In genomic region chr10:13956826-13957225, GRCh38 we compare ENCODE assay signal across 13 cellular contexts.
DNase-seq lines count a peak whose midpoint lies in the region; ATAC-seq, FAIRE-seq and TF ChIP-seq lines count a peak whose summit lies in the region.
"Had no signal": no experiment of that assay in that cellular context is flagged by ENCODE, and none has a peak within 500 bp of the region (broad histone marks: within the 10 kb centered on the region; RNA-seq: fewer than 3 reads in every experiment).

No MANE protein-coding gene starts in this region.

- H3K9me3 ChIP-seq in esophagus muscularis mucosa (no peaks in the 10 kb centered on the region), right lobe of liver (no peaks in the 10 kb centered on the region), small intestine (ENCODE audit: control insufficient read depth, low read depth) (no peaks in the 10 kb centered on the region), HAP-1 (no peaks in the 10 kb centered on the region)

- TF ChIP-seq POLR2A in esophagus muscularis mucosa (IDR thresholded peaks at IDR 0.05; ENCODE audit: low read depth) (no peak), right lobe of liver (IDR thresholded peaks at IDR 0.05) (no peak)

- H3K9me3 Mint-ChIP-seq in activated naive CD4-positive, alpha-beta T cell treated with anti-CD3 and anti-CD28 coated beads, Interleukin-2, amount 50 U/mL, for 72 hours, result peaks cover 0 to 12% of the 10 kb centered on the region in 2 donors

- no peaks in the 10 kb centered on the region for H3K36me3 ChIP-seq in esophagus muscularis mucosa
- H3K36me3 ChIP-seq in right lobe of liver, result no peaks in the 10 kb centered on the region
- no peaks in the 10 kb centered on the region for H3K36me3 ChIP-seq in small intestine (ENCODE audit: control insufficient read depth in 2 of 2, insufficient read depth in 2 of 2, low read length in 2 of 2)
- no peaks in the 10 kb centered on the region for H3K36me3 ChIP-seq in HAP-1 (replicated peaks)

- TF ChIP-seq CTCF in esophagus muscularis mucosa (IDR thresholded peaks at IDR 0.05), result peak; percentile 66 to 73 (median 70)
- TF ChIP-seq CTCF in right lobe of liver (IDR thresholded peaks at IDR 0.05), result peak in 3 of 4 donors; percentile 7 to 19 (median 13)

- intact Hi-C loops in esophagus muscularis mucosa (cut with DNase I) (loop anchor here (2.0 to 10.0 kb wide), 3 partner anchors 130 to 292 kb away; no protein-coding TSS in a partner anchor), right lobe of liver (cut with DNase I) (no loop called here)

- in situ Hi-C loops in HAP-1 (cut with MboI; ENCODE audit: low sequenced_read_pairs), result no loop called here

- 36% methylated on average over 8 of the region's 8 CpGs for WGBS in esophagus muscularis mucosa
- WGBS in right lobe of liver (ENCODE audit: insufficient coverage, low coverage, low lambda C conversion rate, missing lambda C conversion rate), result 53% methylated on average over 5 of the region's 8 CpGs
- WGBS in small intestine, 3 donors, result 57 to 71% (median 65%) methylated on average over 8 of the region's 8 CpGs

- H3K4me1 ChIP-seq in esophagus muscularis mucosa (peaks cover 17 to 62% (median 55%) of the 10 kb centered on the region in 4 donors), right lobe of liver (no peaks in the 10 kb centered on the region), small intestine (ENCODE audit: control insufficient read depth in 2 of 2, insufficient read depth in 1 of 2, low read depth in 1 of 2, low read length in 1 of 2) (peaks cover 0 to 3% of the 10 kb centered on the region in 2 donors), HAP-1 (no peaks in the 10 kb centered on the region)
- H3K4me1 ChIP-seq: foreskin keratinocyte, parathyroid adenoma had no signal

- peak; percentile 23 to 45 (median 30) for ATAC-seq in right lobe of liver
- ATAC-seq in activated naive CD4-positive, alpha-beta T cell treated with anti-CD3 and anti-CD28 coated beads, Interleukin-2, amount 50 U/mL, for 72 hours, result no peak
- ATAC-seq: foreskin keratinocyte, PC-3 had no signal

- H3K27ac Mint-ChIP-seq in activated naive CD4-positive, alpha-beta T cell treated with anti-CD3 and anti-CD28 coated beads, Interleukin-2, amount 50 U/mL, for 72 hours, result no peak overlapping the region
- H3K27ac Mint-ChIP-seq: activated naive CD4-positive, alpha-beta T cell treated with anti-CD3 and anti-CD28 coated beads, Interleukin-2, amount 10 ng/mL, durations not matched to agents 7 days and 5 days had no signal

- DNase-seq in GM03348 (ENCODE audit: low spot score), result peak; percentile 72
- DNase-seq in esophagus muscularis mucosa (ENCODE audit: extremely low spot score), result peak; percentile 94
- DNase-seq in right lobe of liver, result no peak
- DNase-seq in small intestine, result peak; percentile 3
- no peak for DNase-seq in activated naive CD4-positive, alpha-beta T cell treated with anti-CD3 and anti-CD28 coated beads, Interleukin-2, amount 50 U/mL, for 72 hours (ENCODE audit: low spot score in 2 of 2)
- no peak for DNase-seq in activated CD4-positive, alpha-beta T cell treated with anti-CD3 and anti-CD28 coated beads, Interleukin-2, amount 50 U/mL, for 1 hour
- DNase-seq in NCI-H2171 (lab: John Stamatoyannopoulos, UW), result no peak
- DNase-seq in HAP-1 (ENCODE audit: low spot score in 2 of 2), result no peak
- DNase-seq: activated naive CD4-positive, alpha-beta T cell treated with anti-CD3 and anti-CD28 coated beads, Interleukin-2, amount 10 ng/mL, durations not matched to agents 7 days and 5 days; foreskin keratinocyte; NCI-H1436; PC-3 had no signal

- no peaks in the 10 kb centered on the region for H3K36me3 Mint-ChIP-seq in activated naive CD4-positive, alpha-beta T cell treated with anti-CD3 and anti-CD28 coated beads, Interleukin-2, amount 50 U/mL, for 72 hours
- H3K36me3 Mint-ChIP-seq: activated naive CD4-positive, alpha-beta T cell treated with anti-CD3 and anti-CD28 coated beads, Interleukin-2, amount 10 ng/mL, durations not matched to agents 7 days and 5 days had no signal

- H3K4me3 ChIP-seq in esophagus muscularis mucosa (peak overlapping the region in 1 of 4 donors; percentile 1), right lobe of liver (no peak overlapping the region), small intestine (ENCODE audit: low read depth in 1 of 2, low read length in 2 of 2) (no peak overlapping the region), HAP-1 (no peak overlapping the region)

- H3K27ac ChIP-seq in esophagus muscularis mucosa (replicated peaks in 1 of 4) (peak overlapping the region; percentile 66 to 79 (median 76)), right lobe of liver (no peak overlapping the region), small intestine (ENCODE audit: low read depth in 1 of 2, low read length in 1 of 2) (peak overlapping the region in 1 of 2 donors; percentile 60)
- H3K27ac ChIP-seq: foreskin keratinocyte, parathyroid adenoma had no signal

- FAIRE-seq in small intestine (lab: Jason Lieb, UNC), result no peak

- no peak for TF ChIP-seq EP300 in esophagus muscularis mucosa (IDR thresholded peaks at IDR 0.05)

- no peaks in the 10 kb centered on the region for H3K27me3 ChIP-seq in esophagus muscularis mucosa
- H3K27me3 ChIP-seq in right lobe of liver, result no peaks in the 10 kb centered on the region
- H3K27me3 ChIP-seq in small intestine (ENCODE audit: control insufficient read depth in 2 of 2, insufficient read depth in 2 of 2, low read length in 2 of 2), result no peaks in the 10 kb centered on the region
- H3K27me3 ChIP-seq in HAP-1 (ENCODE audit: low read depth), result no peaks in the 10 kb centered on the region

Comparison
In these comparisons a context has a peak if more than half of its experiments do, and no peak if none do; other contexts are left out.
1. DNase-seq: peak in GM03348 (single experiment), esophagus muscularis mucosa (single experiment) and small intestine (single experiment); none in right lobe of liver (0 of 3), activated naive CD4-positive, alpha-beta T cell treated with anti-CD3 and anti-CD28 coated beads, Interleukin-2, amount 50 U/mL, for 72 hours (0 of 2), activated CD4-positive, alpha-beta T cell treated with anti-CD3 and anti-CD28 coated beads, Interleukin-2, amount 50 U/mL, for 1 hour (single experiment), NCI-H2171 (single experiment) and HAP-1 (0 of 2).
2. H3K27ac ChIP-seq: peak in esophagus muscularis mucosa (4 of 4); none in right lobe of liver (0 of 3).
3. ATAC-seq: peak in right lobe of liver (4 of 4); none in activated naive CD4-positive, alpha-beta T cell treated with anti-CD3 and anti-CD28 coated beads, Interleukin-2, amount 50 U/mL, for 72 hours (0 of 2).